Comparison of ENCODE assay signal across 1 cellular context in the genomic region with DNA sequence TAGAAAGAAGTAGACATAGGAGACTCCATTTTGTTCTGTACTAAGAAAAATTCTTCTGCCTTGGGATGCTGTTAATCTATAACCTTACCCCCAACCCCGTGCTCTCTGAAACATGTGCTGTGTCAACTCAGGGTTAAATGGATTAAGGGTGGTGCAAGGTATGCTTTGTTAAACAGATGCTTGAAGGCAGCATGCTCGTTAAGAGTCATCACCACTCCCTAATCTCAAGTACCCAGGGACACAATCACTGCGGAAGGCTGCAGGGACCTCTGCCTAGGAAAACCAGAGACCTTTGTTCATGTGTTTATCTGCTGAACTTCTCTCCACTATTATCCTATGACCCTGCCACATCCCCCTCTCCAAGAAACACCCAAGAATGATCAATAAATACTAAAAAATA. TPM values are rescaled to one million over a fixed set of nuclear protein-coding genes. Genes with fewer than 3 reads are reported as not detected.
"Had no signal": no experiment of that assay in that cellular context is flagged by ENCODE, and none has a peak within 500 bp of the region (broad histone marks: within the 10 kb centered on the region; RNA-seq: fewer than 3 reads in every experiment).

No MANE protein-coding gene starts in this region.

RNA-seq across cellular contexts. Expression of a gene that starts 9.4 kb away (rescaled TPM):
- total RNA-seq: natural killer cell treated with Interleukin-12 subunit alpha and Interleukin-12 subunit beta and Interleukin-15 and Interleukin-18, amount 100 ng/mL, for 72 hours had no signal
